Comparison of ENCODE assay signal across 8 cellular contexts in genomic region chr3:9503283-9503682, GRCh38. TPM values are rescaled to one million over a fixed set of nuclear protein-coding genes. Genes with fewer than 3 reads are reported as not detected.
DNase-seq lines count a peak whose midpoint lies in the region; ATAC-seq and TF ChIP-seq lines count a peak whose summit lies in the region.

No MANE protein-coding gene starts in this region.

- DNase-seq in Daoy (ENCODE audit: low read depth) (peak; percentile 60), HK-2 (ENCODE audit: unreplicated experiment) (peak; percentile 77), OCI-M1 (lab: John Stamatoyannopoulos, UW) (peak; percentile 91), activated T-cell treated with anti-CD3 and anti-CD28 coated beads for 4 hours (peak; percentile 58), fibroblast of gingiva (ENCODE audit: low read depth) (peak; percentile 41)
- DNase-seq in stimulated activated naive CD8-positive, alpha-beta T cell treated with anti-CD3 and anti-CD28 coated beads, Interleukin-15, Interleukin-2, amounts not matched to agents 100 U/mL and 50 U/mL, for 24 hours, result peak; percentile 78

- no peaks in the 10 kb centered on the region for H3K36me3 ChIP-seq in neural cell (ENCODE audit: insufficient read depth, low read length)

- no peak overlapping the region for H2AFZ ChIP-seq in neural cell (ENCODE audit: low read depth, low read length)

- TF ChIP-seq EP300 in neural cell (conservative IDR thresholded peaks at IDR 0.05; ENCODE audit: poor library complexity, severe bottlenecking), result no peak

- no peak overlapping the region for H3K4me2 ChIP-seq in neural cell (ENCODE audit: low read length)

- peaks cover 16% of the 10 kb centered on the region for H3K27me3 ChIP-seq in neural cell (ENCODE audit: insufficient read depth, low read depth, low read length)

- H3K4me3 ChIP-seq in neural cell (ENCODE audit: low read length), result no peak overlapping the region

- no peak overlapping the region for H3K27ac ChIP-seq in neural cell (ENCODE audit: low read length)

- no peak overlapping the region for H3K9ac ChIP-seq in neural cell (ENCODE audit: low read length)

- H3F3A ChIP-seq in neural cell (ENCODE audit: insufficient read depth, low read length, poor library complexity, severe bottlenecking), result no peaks in the 10 kb centered on the region

- no peaks in the 10 kb centered on the region for H3K79me2 ChIP-seq in neural cell (replicated peaks; ENCODE audit: insufficient read depth, low read length)

- no peaks in the 10 kb centered on the region for H4K20me1 ChIP-seq in neural cell (ENCODE audit: insufficient read depth)

- no peaks in the 10 kb centered on the region for H3K9me2 ChIP-seq in neural cell (ENCODE audit: insufficient read depth, low read length)

- TF ChIP-seq CTCF in neural cell (IDR thresholded peaks at IDR 0.05; ENCODE audit: poor library complexity, severe bottlenecking), result peak; percentile 84

- ATAC-seq in stimulated activated naive CD8-positive, alpha-beta T cell treated with anti-CD3 and anti-CD28 coated beads, Interleukin-15, Interleukin-2, amounts not matched to agents 100 U/mL and 50 U/mL, for 24 hours, result no peak
- no peak for ATAC-seq in HG03280 (IDR thresholded peaks at IDR 0.05; ENCODE audit: unreplicated experiment)

- peak; percentile 81 for TF ChIP-seq RAD21 in neural cell (conservative IDR thresholded peaks at IDR 0.05)

- H3K9me3 ChIP-seq in neural cell (ENCODE audit: low read length), result no peaks in the 10 kb centered on the region

TF ChIP-seq in neural cell, 6 proteins besides CTCF, POLR2A, EP300 and RAD21:
- TF ChIP-seq SMC3 (conservative IDR thresholded peaks at IDR 0.05; ENCODE audit: poor library complexity), result peak; percentile 79
- TF ChIP-seq, protein P1, sequence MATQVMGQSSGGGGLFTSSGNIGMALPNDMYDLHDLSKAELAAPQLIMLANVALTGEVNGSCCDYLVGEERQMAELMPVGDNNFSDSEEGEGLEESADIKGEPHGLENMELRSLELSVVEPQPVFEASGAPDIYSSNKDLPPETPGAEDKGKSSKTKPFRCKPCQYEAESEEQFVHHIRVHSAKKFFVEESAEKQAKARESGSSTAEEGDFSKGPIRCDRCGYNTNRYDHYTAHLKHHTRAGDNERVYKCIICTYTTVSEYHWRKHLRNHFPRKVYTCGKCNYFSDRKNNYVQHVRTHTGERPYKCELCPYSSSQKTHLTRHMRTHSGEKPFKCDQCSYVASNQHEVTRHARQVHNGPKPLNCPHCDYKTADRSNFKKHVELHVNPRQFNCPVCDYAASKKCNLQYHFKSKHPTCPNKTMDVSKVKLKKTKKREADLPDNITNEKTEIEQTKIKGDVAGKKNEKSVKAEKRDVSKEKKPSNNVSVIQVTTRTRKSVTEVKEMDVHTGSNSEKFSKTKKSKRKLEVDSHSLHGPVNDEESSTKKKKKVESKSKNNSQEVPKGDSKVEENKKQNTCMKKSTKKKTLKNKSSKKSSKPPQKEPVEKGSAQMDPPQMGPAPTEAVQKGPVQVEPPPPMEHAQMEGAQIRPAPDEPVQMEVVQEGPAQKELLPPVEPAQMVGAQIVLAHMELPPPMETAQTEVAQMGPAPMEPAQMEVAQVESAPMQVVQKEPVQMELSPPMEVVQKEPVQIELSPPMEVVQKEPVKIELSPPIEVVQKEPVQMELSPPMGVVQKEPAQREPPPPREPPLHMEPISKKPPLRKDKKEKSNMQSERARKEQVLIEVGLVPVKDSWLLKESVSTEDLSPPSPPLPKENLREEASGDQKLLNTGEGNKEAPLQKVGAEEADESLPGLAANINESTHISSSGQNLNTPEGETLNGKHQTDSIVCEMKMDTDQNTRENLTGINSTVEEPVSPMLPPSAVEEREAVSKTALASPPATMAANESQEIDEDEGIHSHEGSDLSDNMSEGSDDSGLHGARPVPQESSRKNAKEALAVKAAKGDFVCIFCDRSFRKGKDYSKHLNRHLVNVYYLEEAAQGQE (IDR thresholded peaks at IDR 0.05; ENCODE audit: borderline replicate concordance), result no peak
- no peak for TF ChIP-seq POLR2AphosphoS5 (IDR thresholded peaks at IDR 0.05)
- no peak for TF ChIP-seq EZH2 (IDR thresholded peaks at IDR 0.05; ENCODE audit: borderline replicate concordance, insufficient read depth, low read length, poor library complexity, severe bottlenecking)

RNA-seq across cellular contexts. Expression of gene LHFPL4, which starts 50.3 kb away (rescaled TPM):
- total RNA-seq in Daoy (2014; rRNA removed; shearing (Covaris generic)), result 0.29 TPM in 1 of 2 replicates, not detected in the other
- polyA plus RNA-seq in neural cell, result 37.1 and 37.4 TPM in 2 replicates
- polyA minus RNA-seq in neural cell, result 63.2 and 74.3 TPM in 2 replicates

Comparison
In these comparisons a context has a peak if more than half of its experiments do, and no peak if none do; other contexts are left out.
1. DNase-seq: peak in every context shown above with its lines; median percentile 91 in OCI-M1; 78 in stimulated activated naive CD8-positive, alpha-beta T cell treated with anti-CD3 and anti-CD28 coated beads, Interleukin-15, Interleukin-2, amounts not matched to agents 100 U/mL and 50 U/mL, for 24 hours; 77 in HK-2; 60 in Daoy; 58 in activated T-cell treated with anti-CD3 and anti-CD28 coated beads for 4 hours; 41 in fibroblast of gingiva.